ENCODE assay signal across 1 cellular context in the genomic region with DNA sequence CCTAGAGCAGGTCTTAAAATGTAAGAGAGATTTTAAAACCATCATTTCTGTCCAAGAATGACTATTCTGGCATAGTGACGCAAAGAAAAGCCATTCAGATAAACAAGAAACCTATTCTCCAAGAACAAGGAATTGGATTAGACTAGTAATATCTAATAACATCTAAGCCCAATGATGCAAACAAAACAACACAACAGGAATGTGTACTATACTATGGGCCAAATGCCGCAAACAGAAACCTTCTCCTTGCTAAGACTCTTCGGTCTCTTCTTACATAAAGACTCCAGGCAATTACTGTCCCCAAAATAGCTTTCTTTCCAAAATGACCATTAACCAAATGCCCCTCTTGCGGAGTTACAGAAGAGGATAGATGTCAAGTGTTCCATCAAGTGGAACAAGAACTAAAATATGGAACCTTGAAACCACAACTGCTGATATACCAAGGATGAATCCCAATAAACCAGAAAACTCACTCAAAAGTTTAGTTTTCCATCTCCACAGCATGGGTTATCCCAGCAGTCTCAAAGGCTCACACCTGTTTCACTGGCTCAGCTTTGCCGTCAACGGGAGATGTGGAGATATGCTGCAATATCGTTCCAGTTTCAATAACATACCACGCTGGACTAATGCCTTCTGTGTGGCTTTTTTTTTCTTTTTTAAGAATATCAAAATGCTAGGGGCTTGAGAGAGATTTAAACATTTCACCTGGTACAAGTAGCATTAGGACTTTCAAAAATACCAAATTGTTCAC.
TF ChIP-seq lines count a peak whose summit lies in the region.

No MANE protein-coding gene starts in this region.

TF ChIP-seq in GM12878, 131 proteins besides CTCF, POLR2A, EP300 and RAD21 (continued from another document):
- TF ChIP-seq, protein P1, sequence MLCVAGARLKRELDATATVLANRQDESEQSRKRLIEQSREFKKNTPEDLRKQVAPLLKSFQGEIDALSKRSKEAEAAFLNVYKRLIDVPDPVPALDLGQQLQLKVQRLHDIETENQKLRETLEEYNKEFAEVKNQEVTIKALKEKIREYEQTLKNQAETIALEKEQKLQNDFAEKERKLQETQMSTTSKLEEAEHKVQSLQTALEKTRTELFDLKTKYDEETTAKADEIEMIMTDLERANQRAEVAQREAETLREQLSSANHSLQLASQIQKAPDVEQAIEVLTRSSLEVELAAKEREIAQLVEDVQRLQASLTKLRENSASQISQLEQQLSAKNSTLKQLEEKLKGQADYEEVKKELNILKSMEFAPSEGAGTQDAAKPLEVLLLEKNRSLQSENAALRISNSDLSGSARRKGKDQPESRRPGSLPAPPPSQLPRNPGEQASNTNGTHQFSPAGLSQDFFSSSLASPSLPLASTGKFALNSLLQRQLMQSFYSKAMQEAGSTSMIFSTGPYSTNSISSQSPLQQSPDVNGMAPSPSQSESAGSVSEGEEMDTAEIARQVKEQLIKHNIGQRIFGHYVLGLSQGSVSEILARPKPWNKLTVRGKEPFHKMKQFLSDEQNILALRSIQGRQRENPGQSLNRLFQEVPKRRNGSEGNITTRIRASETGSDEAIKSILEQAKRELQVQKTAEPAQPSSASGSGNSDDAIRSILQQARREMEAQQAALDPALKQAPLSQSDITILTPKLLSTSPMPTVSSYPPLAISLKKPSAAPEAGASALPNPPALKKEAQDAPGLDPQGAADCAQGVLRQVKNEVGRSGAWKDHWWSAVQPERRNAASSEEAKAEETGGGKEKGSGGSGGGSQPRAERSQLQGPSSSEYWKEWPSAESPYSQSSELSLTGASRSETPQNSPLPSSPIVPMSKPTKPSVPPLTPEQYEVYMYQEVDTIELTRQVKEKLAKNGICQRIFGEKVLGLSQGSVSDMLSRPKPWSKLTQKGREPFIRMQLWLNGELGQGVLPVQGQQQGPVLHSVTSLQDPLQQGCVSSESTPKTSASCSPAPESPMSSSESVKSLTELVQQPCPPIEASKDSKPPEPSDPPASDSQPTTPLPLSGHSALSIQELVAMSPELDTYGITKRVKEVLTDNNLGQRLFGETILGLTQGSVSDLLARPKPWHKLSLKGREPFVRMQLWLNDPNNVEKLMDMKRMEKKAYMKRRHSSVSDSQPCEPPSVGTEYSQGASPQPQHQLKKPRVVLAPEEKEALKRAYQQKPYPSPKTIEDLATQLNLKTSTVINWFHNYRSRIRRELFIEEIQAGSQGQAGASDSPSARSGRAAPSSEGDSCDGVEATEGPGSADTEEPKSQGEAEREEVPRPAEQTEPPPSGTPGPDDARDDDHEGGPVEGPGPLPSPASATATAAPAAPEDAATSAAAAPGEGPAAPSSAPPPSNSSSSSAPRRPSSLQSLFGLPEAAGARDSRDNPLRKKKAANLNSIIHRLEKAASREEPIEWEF (IDR thresholded peaks at IDR 0.05; ENCODE audit: insufficient replicate concordance, low read depth, low read length) = peak; percentile 13
